Comparison of ENCODE assay signal across 1 cellular context in the genomic region with DNA sequence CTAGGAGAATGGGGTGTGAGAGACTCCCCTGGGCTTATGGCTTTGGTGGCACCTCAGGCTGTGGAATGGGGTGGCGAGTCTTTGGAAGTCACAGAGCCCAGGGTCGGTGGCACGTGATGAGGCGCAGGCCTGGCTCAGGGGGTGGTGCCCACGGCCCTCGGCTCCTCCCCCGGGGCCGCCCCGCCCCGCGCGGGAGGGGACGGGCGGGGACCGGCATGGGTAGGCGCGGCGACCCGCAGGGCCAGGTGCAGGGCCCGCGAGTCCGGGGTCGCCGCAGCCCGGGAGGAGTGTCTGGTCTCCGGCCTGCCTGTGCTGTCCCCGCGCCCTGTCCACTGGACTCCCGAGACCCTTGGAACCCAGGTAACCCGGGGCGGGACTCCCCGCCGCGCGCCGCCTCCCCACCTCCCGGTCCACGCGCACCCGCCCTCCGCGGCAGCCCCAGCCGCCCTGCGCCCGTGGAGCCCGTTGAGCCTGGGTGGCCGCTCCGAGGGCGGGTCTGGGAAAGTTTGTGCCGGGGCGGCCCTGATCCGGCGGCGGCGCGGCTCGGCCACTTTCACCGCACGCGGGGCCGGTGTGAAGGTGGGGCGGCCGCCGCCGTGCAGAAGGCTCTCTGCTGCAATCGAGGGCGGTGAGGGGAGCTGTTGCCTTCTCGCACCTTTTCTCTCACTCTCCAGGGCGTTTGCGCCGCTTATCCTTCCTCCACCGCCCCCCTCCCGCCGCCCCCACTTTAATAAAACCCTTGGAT.
A peak's percentile ranks its signal among the peaks of the same experiment; 100 is the strongest.
TF ChIP-seq lines count a peak whose summit lies in the region.

A gene with protein sequence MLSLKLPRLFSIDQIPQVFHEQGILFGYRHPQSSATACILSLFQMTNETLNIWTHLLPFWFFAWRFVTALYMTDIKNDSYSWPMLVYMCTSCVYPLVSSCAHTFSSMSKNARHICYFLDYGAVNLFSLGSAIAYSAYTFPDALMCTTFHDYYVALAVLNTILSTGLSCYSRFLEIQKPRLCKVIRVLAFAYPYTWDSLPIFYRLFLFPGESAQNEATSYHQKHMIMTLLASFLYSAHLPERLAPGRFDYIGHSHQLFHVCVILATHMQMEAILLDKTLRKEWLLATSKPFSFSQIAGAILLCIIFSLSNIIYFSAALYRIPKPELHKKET (plus strand): TSS at position 216 of the 745 bp plus-strand sequence. CDS start 61,169 bp downstream, outside the sequence.

TF ChIP-seq in HEK293, 187 proteins besides CTCF, POLR2A, EP300 and RAD21 (continued from another document):
- TF ChIP-seq, protein P1, sequence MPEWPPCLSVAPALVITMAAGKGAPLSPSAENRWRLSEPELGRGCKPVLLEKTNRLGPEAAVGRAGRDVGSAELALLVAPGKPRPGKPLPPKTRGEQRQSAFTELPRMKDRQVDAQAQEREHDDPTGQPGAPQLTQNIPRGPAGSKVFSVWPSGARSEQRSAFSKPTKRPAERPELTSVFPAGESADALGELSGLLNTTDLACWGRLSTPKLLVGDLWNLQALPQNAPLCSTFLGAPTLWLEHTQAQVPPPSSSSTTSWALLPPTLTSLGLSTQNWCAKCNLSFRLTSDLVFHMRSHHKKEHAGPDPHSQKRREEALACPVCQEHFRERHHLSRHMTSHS (tag by site-specific recombination; IDR thresholded peaks at IDR 0.05): no peak
- TF ChIP-seq ZNF211 (tag by site-specific recombination; IDR thresholded peaks at IDR 0.05; ENCODE audit: low read depth): no peak
- peak; percentile 54; the same call in 1 of the 2 replicates for TF ChIP-seq ZFHX2 (tag by site-specific recombination; conservative IDR thresholded peaks at IDR 0.05)
- TF ChIP-seq BCL11B (tag by site-specific recombination; IDR thresholded peaks at IDR 0.05; ENCODE audit: low read depth): no peak
- TF ChIP-seq ZNF146 (tag by site-specific recombination; IDR thresholded peaks at IDR 0.05): no peak
- TF ChIP-seq, protein P2, sequence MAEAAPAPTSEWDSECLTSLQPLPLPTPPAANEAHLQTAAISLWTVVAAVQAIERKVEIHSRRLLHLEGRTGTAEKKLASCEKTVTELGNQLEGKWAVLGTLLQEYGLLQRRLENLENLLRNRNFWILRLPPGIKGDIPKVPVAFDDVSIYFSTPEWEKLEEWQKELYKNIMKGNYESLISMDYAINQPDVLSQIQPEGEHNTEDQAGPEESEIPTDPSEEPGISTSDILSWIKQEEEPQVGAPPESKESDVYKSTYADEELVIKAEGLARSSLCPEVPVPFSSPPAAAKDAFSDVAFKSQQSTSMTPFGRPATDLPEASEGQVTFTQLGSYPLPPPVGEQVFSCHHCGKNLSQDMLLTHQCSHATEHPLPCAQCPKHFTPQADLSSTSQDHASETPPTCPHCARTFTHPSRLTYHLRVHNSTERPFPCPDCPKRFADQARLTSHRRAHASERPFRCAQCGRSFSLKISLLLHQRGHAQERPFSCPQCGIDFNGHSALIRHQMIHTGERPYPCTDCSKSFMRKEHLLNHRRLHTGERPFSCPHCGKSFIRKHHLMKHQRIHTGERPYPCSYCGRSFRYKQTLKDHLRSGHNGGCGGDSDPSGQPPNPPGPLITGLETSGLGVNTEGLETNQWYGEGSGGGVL (tag by site-specific recombination; IDR thresholded peaks at IDR 0.05): peak; percentile 68
- TF ChIP-seq, protein P3, sequence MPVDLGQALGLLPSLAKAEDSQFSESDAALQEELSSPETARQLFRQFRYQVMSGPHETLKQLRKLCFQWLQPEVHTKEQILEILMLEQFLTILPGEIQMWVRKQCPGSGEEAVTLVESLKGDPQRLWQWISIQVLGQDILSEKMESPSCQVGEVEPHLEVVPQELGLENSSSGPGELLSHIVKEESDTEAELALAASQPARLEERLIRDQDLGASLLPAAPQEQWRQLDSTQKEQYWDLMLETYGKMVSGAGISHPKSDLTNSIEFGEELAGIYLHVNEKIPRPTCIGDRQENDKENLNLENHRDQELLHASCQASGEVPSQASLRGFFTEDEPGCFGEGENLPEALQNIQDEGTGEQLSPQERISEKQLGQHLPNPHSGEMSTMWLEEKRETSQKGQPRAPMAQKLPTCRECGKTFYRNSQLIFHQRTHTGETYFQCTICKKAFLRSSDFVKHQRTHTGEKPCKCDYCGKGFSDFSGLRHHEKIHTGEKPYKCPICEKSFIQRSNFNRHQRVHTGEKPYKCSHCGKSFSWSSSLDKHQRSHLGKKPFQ (tag by site-specific recombination; IDR thresholded peaks at IDR 0.05): no peak
- TF ChIP-seq ZNF660 (tag by site-specific recombination; IDR thresholded peaks at IDR 0.05): peak; percentile 75
- no peak for TF ChIP-seq ZNF221 (tag by site-specific recombination; IDR thresholded peaks at IDR 0.05; ENCODE audit: borderline replicate concordance)
- TF ChIP-seq ZNF10 (tag by site-specific recombination; IDR thresholded peaks at IDR 0.05): peak; percentile 79
- TF ChIP-seq SP3 (tag by site-specific recombination; IDR thresholded peaks at IDR 0.05): peak; percentile 71
- TF ChIP-seq ZBTB8A (tag by site-specific recombination; IDR thresholded peaks at IDR 0.05): peak; percentile 95
- TF ChIP-seq ZNF626 (tag by site-specific recombination; IDR thresholded peaks at IDR 0.05): no peak
- TF ChIP-seq KLF1 (tag by site-specific recombination; IDR thresholded peaks at IDR 0.05): peak; percentile 60; the same call in 1 of the 2 replicates
- no peak for TF ChIP-seq ZNF658 (tag by site-specific recombination; IDR thresholded peaks at IDR 0.05)
- TF ChIP-seq, protein P4, sequence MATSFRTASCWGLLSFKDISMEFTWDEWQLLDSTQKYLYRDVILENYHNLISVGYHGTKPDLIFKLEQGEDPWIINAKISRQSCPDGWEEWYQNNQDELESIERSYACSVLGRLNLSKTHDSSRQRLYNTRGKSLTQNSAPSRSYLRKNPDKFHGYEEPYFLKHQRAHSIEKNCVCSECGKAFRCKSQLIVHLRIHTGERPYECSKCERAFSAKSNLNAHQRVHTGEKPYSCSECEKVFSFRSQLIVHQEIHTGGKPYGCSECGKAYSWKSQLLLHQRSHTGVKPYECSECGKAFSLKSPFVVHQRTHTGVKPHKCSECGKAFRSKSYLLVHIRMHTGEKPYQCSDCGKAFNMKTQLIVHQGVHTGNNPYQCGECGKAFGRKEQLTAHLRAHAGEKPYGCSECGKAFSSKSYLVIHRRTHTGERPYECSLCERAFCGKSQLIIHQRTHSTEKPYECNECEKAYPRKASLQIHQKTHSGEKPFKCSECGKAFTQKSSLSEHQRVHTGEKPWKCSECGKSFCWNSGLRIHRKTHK (tag by site-specific recombination; IDR thresholded peaks at IDR 0.05): no peak
TF ChIP-seq in HEK293: peak in this region for 30.
